9 cellular contexts compared by ENCODE assay signal in the genomic region with DNA sequence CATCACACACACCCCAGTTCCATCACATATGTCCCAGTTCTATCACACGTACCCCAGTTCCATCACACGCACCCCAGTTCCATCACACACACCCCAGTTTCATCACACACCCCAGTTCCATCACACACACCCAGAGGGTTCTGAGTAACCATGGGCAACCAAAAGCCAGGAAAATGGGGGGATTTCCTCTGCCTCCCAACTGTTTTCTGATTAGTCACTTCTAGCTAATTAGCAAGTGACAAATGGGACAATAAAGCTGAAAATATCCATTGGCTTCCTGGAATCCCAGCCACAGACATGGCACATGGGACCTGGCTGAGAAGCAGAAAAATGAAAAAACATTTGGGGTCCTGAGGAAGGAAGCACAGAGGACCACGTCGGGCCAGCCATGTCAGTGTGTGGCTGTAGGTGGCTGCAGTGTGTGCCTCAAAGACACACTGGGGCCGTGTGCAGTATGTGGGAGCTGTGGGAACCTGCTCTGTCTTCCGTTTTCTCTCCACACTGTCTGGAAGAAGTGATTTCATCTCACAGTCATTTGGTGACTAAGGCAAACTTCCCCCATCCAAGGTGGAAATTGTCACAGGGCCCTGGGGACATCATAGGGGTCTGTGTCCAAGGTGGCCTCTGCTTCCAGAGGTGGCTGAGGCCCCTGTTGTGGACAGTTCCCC.
DNase-seq lines count a peak whose midpoint lies in the region; ATAC-seq and TF ChIP-seq lines count a peak whose summit lies in the region.
"Had no signal": no experiment of that assay in that cellular context is flagged by ENCODE, and none has a peak within 500 bp of the region (broad histone marks: within the 10 kb centered on the region; RNA-seq: fewer than 3 reads in every experiment).

No MANE protein-coding gene starts in this region.

- H3K4me3 Mint-ChIP-seq in activated T-helper 17 cell treated with anti-CD3 and anti-CD28 coated beads, Interleukin-2, amount 50 U/mL, for 72 hours: peak overlapping the region; percentile 64

- no peaks in the 10 kb centered on the region for H3K27me3 ChIP-seq in BLaER1
- no peaks in the 10 kb centered on the region for H3K27me3 ChIP-seq in liver (ENCODE audit: control insufficient read depth in 4 of 4, insufficient read depth in 4 of 4, low read length in 3 of 4)

- peak overlapping the region; percentile 91 for H3K27ac Mint-ChIP-seq in activated T-helper 17 cell treated with anti-CD3 and anti-CD28 coated beads, Interleukin-2, amount 50 U/mL, for 72 hours

- no peak for TF ChIP-seq CTCF in liver (IDR thresholded peaks at IDR 0.05; ENCODE audit: low read depth, low read length, missing input control)

- no peaks in the 10 kb centered on the region for H3K27me3 Mint-ChIP-seq in activated T-helper 17 cell treated with anti-CD3 and anti-CD28 coated beads, Interleukin-2, amount 50 U/mL, for 72 hours

- no peak for TF ChIP-seq RAD21 in liver (IDR thresholded peaks at IDR 0.05)

- WGBS in liver: 86% methylated on average over 6 of the region's 6 CpGs

- H3K36me3 ChIP-seq in BLaER1 (peaks cover 26% of the 10 kb centered on the region; the same call in 1 of the 2 replicates), liver (ENCODE audit: control insufficient read depth in 4 of 4, insufficient read depth in 3 of 4, low read depth in 1 of 4, low read length in 3 of 4) (no peaks in the 10 kb centered on the region)

- peak overlapping the region; percentile 69 for H3K4me2 ChIP-seq in BLaER1

- H3K4me1 ChIP-seq in BLaER1 (peaks cover 69% of the 10 kb centered on the region), liver (ENCODE audit: control insufficient read depth in 4 of 4, insufficient read depth in 4 of 4, low read length in 3 of 4) (peaks cover 32 to 77% (median 61%) of the 10 kb centered on the region in 4 donors)

- H3K4me3 ChIP-seq in BLaER1 (no peak overlapping the region), liver (ENCODE audit: low read depth in 1 of 3, low read length in 3 of 3) (no peak overlapping the region)

- H3K27ac ChIP-seq in BLaER1 (peak overlapping the region; percentile 15; the same call in 1 of the 2 replicates), liver (ENCODE audit: low read depth in 1 of 2, low read length in 2 of 2) (peak overlapping the region; percentile 68 to 83)

- no peak overlapping the region for H3K9ac ChIP-seq in BLaER1
- H3K9ac ChIP-seq in liver (ENCODE audit: low read depth in 1 of 2, low read length in 2 of 2): no peak overlapping the region

- ATAC-seq in activated T-helper 17 cell treated with anti-CD3 and anti-CD28 coated beads, Interleukin-2, amount 50 U/mL, for 72 hours (replicated peaks): peak; percentile 93
- no peak for ATAC-seq in GM21423 (IDR thresholded peaks at IDR 0.05; ENCODE audit: unreplicated experiment)

- H3K4me1 Mint-ChIP-seq in activated T-helper 17 cell treated with anti-CD3 and anti-CD28 coated beads, Interleukin-2, amount 50 U/mL, for 72 hours: peaks cover 33% of the 10 kb centered on the region

- DNase-seq in HCEC 1CT (peak; percentile 44), NCI-H1048 (lab: John Stamatoyannopoulos, UW) (no peak), D341Med (ENCODE audit: low spot score) (no peak), NCI-H146 (lab: John Stamatoyannopoulos, UW) (no peak)
- DNase-seq: activated CD4-positive, CD25-positive, alpha-beta regulatory T cell treated with anti-CD3 and anti-CD28 coated beads, Interleukin-2, amount 50 U/mL, for 72 hours had no signal

- no peaks in the 10 kb centered on the region for H3K36me3 Mint-ChIP-seq in activated T-helper 17 cell treated with anti-CD3 and anti-CD28 coated beads, Interleukin-2, amount 50 U/mL, for 72 hours (ENCODE audit: low read depth)

- no peaks in the 10 kb centered on the region for H3K9me3 Mint-ChIP-seq in activated T-helper 17 cell treated with anti-CD3 and anti-CD28 coated beads, Interleukin-2, amount 50 U/mL, for 72 hours

- H3K9me3 ChIP-seq in BLaER1: no peaks in the 10 kb centered on the region
- H3K9me3 ChIP-seq in liver (ENCODE audit: control insufficient read depth in 4 of 4, low read length in 3 of 4): no peaks in the 10 kb centered on the region

- peaks cover 100% of the 10 kb centered on the region for H4K20me1 ChIP-seq in BLaER1

TF ChIP-seq in liver, 16 proteins besides CTCF, POLR2A, EP300 and RAD21:
- TF ChIP-seq FOXA2 (IDR thresholded peaks at IDR 0.05) (no peak), GABPA (IDR thresholded peaks at IDR 0.05 in 1 of 2, conservative IDR thresholded peaks at IDR 0.05 in 1 of 2) (no peak), HNF4A (conservative IDR thresholded peaks at IDR 0.05) (no peak), NR2F2 (IDR thresholded peaks at IDR 0.05) (no peak), YY1 (IDR thresholded peaks at IDR 0.05) (no peak), HNF4G (IDR thresholded peaks at IDR 0.05) (no peak), RXRA (IDR thresholded peaks at IDR 0.05) (no peak), TAF1 (conservative IDR thresholded peaks at IDR 0.05) (no peak), JUND (IDR thresholded peaks at IDR 0.05) (no peak), EGR1 (IDR thresholded peaks at IDR 0.05; ENCODE audit: low read depth in 2 of 2) (no peak), SP1 (IDR thresholded peaks at IDR 0.05) (no peak)
- TF ChIP-seq, protein P1, sequence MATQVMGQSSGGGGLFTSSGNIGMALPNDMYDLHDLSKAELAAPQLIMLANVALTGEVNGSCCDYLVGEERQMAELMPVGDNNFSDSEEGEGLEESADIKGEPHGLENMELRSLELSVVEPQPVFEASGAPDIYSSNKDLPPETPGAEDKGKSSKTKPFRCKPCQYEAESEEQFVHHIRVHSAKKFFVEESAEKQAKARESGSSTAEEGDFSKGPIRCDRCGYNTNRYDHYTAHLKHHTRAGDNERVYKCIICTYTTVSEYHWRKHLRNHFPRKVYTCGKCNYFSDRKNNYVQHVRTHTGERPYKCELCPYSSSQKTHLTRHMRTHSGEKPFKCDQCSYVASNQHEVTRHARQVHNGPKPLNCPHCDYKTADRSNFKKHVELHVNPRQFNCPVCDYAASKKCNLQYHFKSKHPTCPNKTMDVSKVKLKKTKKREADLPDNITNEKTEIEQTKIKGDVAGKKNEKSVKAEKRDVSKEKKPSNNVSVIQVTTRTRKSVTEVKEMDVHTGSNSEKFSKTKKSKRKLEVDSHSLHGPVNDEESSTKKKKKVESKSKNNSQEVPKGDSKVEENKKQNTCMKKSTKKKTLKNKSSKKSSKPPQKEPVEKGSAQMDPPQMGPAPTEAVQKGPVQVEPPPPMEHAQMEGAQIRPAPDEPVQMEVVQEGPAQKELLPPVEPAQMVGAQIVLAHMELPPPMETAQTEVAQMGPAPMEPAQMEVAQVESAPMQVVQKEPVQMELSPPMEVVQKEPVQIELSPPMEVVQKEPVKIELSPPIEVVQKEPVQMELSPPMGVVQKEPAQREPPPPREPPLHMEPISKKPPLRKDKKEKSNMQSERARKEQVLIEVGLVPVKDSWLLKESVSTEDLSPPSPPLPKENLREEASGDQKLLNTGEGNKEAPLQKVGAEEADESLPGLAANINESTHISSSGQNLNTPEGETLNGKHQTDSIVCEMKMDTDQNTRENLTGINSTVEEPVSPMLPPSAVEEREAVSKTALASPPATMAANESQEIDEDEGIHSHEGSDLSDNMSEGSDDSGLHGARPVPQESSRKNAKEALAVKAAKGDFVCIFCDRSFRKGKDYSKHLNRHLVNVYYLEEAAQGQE (IDR thresholded peaks at IDR 0.05): no peak
- TF ChIP-seq, protein P2, sequence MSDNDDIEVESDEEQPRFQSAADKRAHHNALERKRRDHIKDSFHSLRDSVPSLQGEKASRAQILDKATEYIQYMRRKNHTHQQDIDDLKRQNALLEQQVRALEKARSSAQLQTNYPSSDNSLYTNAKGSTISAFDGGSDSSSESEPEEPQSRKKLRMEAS (IDR thresholded peaks at IDR 0.05): no peak
- TF ChIP-seq, protein P3, sequence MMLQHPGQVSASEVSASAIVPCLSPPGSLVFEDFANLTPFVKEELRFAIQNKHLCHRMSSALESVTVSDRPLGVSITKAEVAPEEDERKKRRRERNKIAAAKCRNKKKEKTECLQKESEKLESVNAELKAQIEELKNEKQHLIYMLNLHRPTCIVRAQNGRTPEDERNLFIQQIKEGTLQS (IDR thresholded peaks at IDR 0.05): no peak
- TF ChIP-seq, protein P4, sequence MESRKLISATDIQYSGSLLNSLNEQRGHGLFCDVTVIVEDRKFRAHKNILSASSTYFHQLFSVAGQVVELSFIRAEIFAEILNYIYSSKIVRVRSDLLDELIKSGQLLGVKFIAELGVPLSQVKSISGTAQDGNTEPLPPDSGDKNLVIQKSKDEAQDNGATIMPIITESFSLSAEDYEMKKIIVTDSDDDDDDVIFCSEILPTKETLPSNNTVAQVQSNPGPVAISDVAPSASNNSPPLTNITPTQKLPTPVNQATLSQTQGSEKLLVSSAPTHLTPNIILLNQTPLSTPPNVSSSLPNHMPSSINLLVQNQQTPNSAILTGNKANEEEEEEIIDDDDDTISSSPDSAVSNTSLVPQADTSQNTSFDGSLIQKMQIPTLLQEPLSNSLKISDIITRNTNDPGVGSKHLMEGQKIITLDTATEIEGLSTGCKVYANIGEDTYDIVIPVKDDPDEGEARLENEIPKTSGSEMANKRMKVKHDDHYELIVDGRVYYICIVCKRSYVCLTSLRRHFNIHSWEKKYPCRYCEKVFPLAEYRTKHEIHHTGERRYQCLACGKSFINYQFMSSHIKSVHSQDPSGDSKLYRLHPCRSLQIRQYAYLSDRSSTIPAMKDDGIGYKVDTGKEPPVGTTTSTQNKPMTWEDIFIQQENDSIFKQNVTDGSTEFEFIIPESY (IDR thresholded peaks at IDR 0.05): no peak
